In genomic region chr2:30964334-30964733, GRCh38 we compare ENCODE assay signal across 22 cellular contexts.
"Had no signal": no experiment of that assay in that cellular context is flagged by ENCODE, and none has a peak within 500 bp of the region (broad histone marks: within the 10 kb centered on the region; RNA-seq: fewer than 3 reads in every experiment).

No MANE protein-coding gene starts in this region.

- H3K4me1 Mint-ChIP-seq: immature natural killer cell had no signal

- H3K4me3 ChIP-seq: lower lobe of right lung, ovary, psoas muscle, skin epidermis, spleen, testis, tibial artery had no signal

- H3K9me3 ChIP-seq: lower lobe of right lung, ovary, psoas muscle, spleen, testis, tibial artery had no signal

- H3K27me3 ChIP-seq: ovary, spleen, testis had no signal

- H3K27ac Mint-ChIP-seq: effector memory CD8-positive, alpha-beta T cell; immature natural killer cell; nephron progenitor cell; stimulated activated memory B cell treated with anti-CD40 and anti-IgM and Interleukin-4, amounts not matched to agents 10 μg/mL and 1 μg/mL and 100 μg/mL, for 72 hours; type B pancreatic cell had no signal

- H3K27me3 Mint-ChIP-seq: stimulated activated memory B cell treated with anti-CD40 and anti-IgM and Interleukin-4, amounts not matched to agents 10 μg/mL and 1 μg/mL and 100 μg/mL, for 72 hours had no signal

- H3K36me3 ChIP-seq: lower lobe of right lung, ovary, tibial artery had no signal

- H3K4me3 Mint-ChIP-seq: effector memory CD8-positive, alpha-beta T cell; immature natural killer cell; naive thymus-derived CD8-positive, alpha-beta T cell; nephron progenitor cell; stimulated activated memory B cell treated with anti-CD40 and anti-IgM and Interleukin-4, amounts not matched to agents 10 μg/mL and 1 μg/mL and 100 μg/mL, for 72 hours; type B pancreatic cell had no signal

- H3K27ac ChIP-seq: lower lobe of right lung, ovary, psoas muscle, skin epidermis, spleen, testis, tibial artery had no signal

- DNase-seq: cortex of kidney; effector memory CD8-positive, alpha-beta T cell; hypothalamus; immature natural killer cell; islet precursor cell; left ventricle myocardium superior; lower lobe of right lung; naive thymus-derived CD8-positive, alpha-beta T cell; nephron progenitor cell; occipital lobe; ovary; psoas muscle; right cardiac atrium; spleen; stimulated activated CD4-positive, alpha-beta T cell treated with anti-CD3 and anti-CD28 coated beads, Interleukin-4, amount 100 ng/mL, for 4 hours; stimulated activated naive CD8-positive, alpha-beta T cell treated with anti-CD3 and anti-CD28 coated beads, Interleukin-15, Interleukin-2, amounts not matched to agents 100 U/mL and 50 U/mL, for 24 hours; substantia nigra; testis; tibial artery had no signal

- H3K4me1 ChIP-seq: lower lobe of right lung, psoas muscle, spleen, testis, tibial artery had no signal

- H3K9me3 Mint-ChIP-seq: effector memory CD8-positive, alpha-beta T cell; immature natural killer cell; naive thymus-derived CD8-positive, alpha-beta T cell; nephron progenitor cell; stimulated activated memory B cell treated with anti-CD40 and anti-IgM and Interleukin-4, amounts not matched to agents 10 μg/mL and 1 μg/mL and 100 μg/mL, for 72 hours; type B pancreatic cell had no signal

- H3K36me3 Mint-ChIP-seq: immature natural killer cell; naive thymus-derived CD8-positive, alpha-beta T cell; stimulated activated memory B cell treated with anti-CD40 and anti-IgM and Interleukin-4, amounts not matched to agents 10 μg/mL and 1 μg/mL and 100 μg/mL, for 72 hours; type B pancreatic cell had no signal
